ENCODE assay signal across 8 cellular contexts in the genomic region with DNA sequence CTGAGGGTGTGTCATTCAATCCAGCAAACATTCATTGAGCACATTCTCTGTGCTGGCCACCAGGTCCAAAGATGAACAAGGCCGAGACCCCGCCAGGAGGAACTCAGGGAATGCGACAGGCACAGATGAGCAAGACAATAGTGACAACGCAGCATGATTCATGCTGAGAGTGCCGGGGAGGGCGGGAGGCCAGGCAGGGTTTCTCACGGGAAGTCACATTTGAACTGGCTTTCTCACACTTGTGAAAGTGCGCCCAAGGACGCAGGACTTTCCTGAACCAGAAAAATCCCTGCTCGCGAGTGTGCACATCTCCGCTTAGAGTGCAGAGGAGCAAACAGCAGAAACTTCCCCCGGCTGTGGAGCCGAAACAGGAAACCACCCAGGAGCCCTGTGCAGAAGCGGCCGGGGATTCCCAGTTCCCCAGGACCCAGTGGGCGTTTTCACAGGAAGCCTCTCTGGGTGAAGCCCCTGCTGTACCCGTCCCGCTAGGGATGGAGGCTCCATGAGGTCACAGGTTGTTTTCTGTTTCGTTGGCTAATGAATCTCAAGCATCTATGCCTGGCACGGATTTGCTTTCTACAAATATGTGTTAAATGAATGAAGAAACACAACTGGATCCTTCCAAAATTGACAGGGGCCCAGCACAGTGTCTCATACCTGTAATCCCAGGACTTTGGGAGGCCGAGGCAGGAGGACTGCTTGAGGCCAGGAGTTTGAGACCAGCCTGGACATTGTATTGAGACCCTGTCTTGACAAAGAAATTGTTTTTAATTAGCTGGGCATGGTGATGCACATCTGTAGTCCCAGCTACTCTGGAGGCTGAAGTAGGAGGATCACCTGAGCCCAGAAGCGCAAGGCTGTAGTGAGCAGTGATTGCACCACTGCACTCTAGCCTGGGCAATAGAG.
A peak's percentile ranks its signal among the peaks of the same experiment; 100 is the strongest.
DNase-seq lines count a peak whose midpoint lies in the region; ATAC-seq and TF ChIP-seq lines count a peak whose summit lies in the region.

No MANE protein-coding gene starts in this region.

- H3K4me3 ChIP-seq in BJ (ENCODE audit: low read depth, low read length) = peak overlapping the region; percentile 16
- H3K4me3 ChIP-seq in HL-60 (replicated peaks; ENCODE audit: insufficient read depth, low read length) = peak overlapping the region; percentile 11; the same call in 1 of the 2 replicates
- peak overlapping the region; percentile 33 for H3K4me3 ChIP-seq in WI38 (ENCODE audit: low read depth, low read length)
- H3K4me3 ChIP-seq in mammary epithelial cell (replicated peaks in 1 of 3; ENCODE audit: insufficient read depth in 1 of 3, low read depth in 2 of 3, low read length in 3 of 3) = peak overlapping the region in 2 of 3 experiments; percentile 13 to 26

- intact Hi-C loops in mammary epithelial cell (cut with micrococcal nuclease) = no loop called here

- peak overlapping the region; percentile 74 for H3K4me2 ChIP-seq in mammary epithelial cell (ENCODE audit: insufficient read depth, low read depth, low read length)

- POLR2A ChIA-PET in BJ (lab: Charles Lee) = no interaction called here

- H3K9ac ChIP-seq in mammary epithelial cell (ENCODE audit: insufficient read depth, low read length) = no peak overlapping the region

- H3K27ac ChIP-seq in HL-60 (replicated peaks) (no peak overlapping the region), mammary epithelial cell (ENCODE audit: insufficient read depth, low read depth, low read length) (no peak overlapping the region)

- WGBS in mammary epithelial cell (ENCODE audit: low coverage, missing lambda C conversion rate) = 23% methylated on average over 9 of the region's 23 CpGs

- in situ Hi-C loops in mammary epithelial cell (cut with MboI; ENCODE audit: low sequenced_read_pairs in 2 of 2) = loop anchor here (10.0 kb wide), 3 partner anchors 158 to 258 kb away; no protein-coding TSS in a partner anchor

- H3K27me3 ChIP-seq in BJ (ENCODE audit: control insufficient read depth, insufficient read depth, low read length) (no peaks in the 10 kb centered on the region), HL-60 (ENCODE audit: insufficient read depth, poor library complexity, severe bottlenecking) (no peaks in the 10 kb centered on the region), mammary epithelial cell (ENCODE audit: insufficient read depth, low read length) (no peaks in the 10 kb centered on the region)

- H3K4me1 ChIP-seq in mammary epithelial cell (ENCODE audit: insufficient read depth, low read length) = peaks cover 10% of the 10 kb centered on the region

- peak overlapping the region; percentile 85 for H2AFZ ChIP-seq in mammary epithelial cell (ENCODE audit: low read depth, low read length)

- H3K79me2 ChIP-seq in mammary epithelial cell (ENCODE audit: insufficient read depth, low read length) = no peaks in the 10 kb centered on the region

- no TSS peak for BruUV-seq in mammary epithelial cell (replicated peaks; lab: Mats Ljungman, UMichigan)

- peak; percentile 54 for ATAC-seq in GM21360 (IDR thresholded peaks at IDR 0.05; ENCODE audit: unreplicated experiment)
- ATAC-seq in left lobe of liver = peak; percentile 31

- DNase-seq in BJ (ENCODE audit: low read depth) (peak; percentile 39), HL-60 (ENCODE audit: low read depth in 1 of 2, low spot score in 1 of 2) (peak; percentile 55 to 82), mammary epithelial cell (peak; percentile 34), left lobe of liver (ENCODE audit: low spot score) (no peak), DMS79 treated with DMSO at 0.1 percent for 48 hours (lab: John Stamatoyannopoulos, UW) (no peak)
- peak; percentile 84 to 91 for DNase-seq in stimulated activated CD4-positive, alpha-beta T cell treated with anti-CD3 and anti-CD28 coated beads, Interleukin-4, amount 100 ng/mL, for 48 hours (ENCODE audit: low read depth in 2 of 2)

- H3K9me3 ChIP-seq in mammary epithelial cell (replicated peaks; ENCODE audit: insufficient read depth, low read length) = no peaks in the 10 kb centered on the region

- TF ChIP-seq CTCF in BJ (IDR thresholded peaks at IDR 0.05; ENCODE audit: insufficient read depth, low read depth, low read length) (peak; percentile 7; the same call in 1 of the 2 replicates), HL-60 (IDR thresholded peaks at IDR 0.05; ENCODE audit: insufficient read depth, low read length) (no peak), WI38 (IDR thresholded peaks at IDR 0.05; ENCODE audit: low read depth, low read length) (no peak), mammary epithelial cell (conservative IDR thresholded peaks at IDR 0.05 in 1 of 2, IDR thresholded peaks at IDR 0.05 in 1 of 2; ENCODE audit: extremely low read depth in 1 of 2, insufficient read depth in 1 of 2, low read depth in 1 of 2, low read length in 2 of 2) (no peak)

- CTCF ChIA-PET in BJ (lab: Yijun Ruan, JAX) (interaction anchor here (1.0 to 8.7 kb wide), 3 partner anchors 162 to 256 kb away, joined by 3 to 283 read pairs (median 85); no protein-coding TSS in a partner anchor), mammary epithelial cell (lab: Charles Lee; ENCODE audit: low non-redundant PET) (no interaction called here)

- no peaks in the 10 kb centered on the region for H4K20me1 ChIP-seq in mammary epithelial cell (ENCODE audit: insufficient read depth, low read length)

- dilution Hi-C loops in mammary epithelial cell (cut with HindIII; ENCODE audit: low sequenced_read_pairs) = no loop called here

- no peaks in the 10 kb centered on the region for H3K36me3 ChIP-seq in BJ (ENCODE audit: control insufficient read depth, insufficient read depth, low read length)
- H3K36me3 ChIP-seq in mammary epithelial cell (ENCODE audit: insufficient read depth, low read length) = no peaks in the 10 kb centered on the region

Comparison
In these comparisons a context has a peak if more than half of its experiments do, and no peak if none do; other contexts are left out.
1. DNase-seq: peak in BJ (single experiment), HL-60 (2 of 2), mammary epithelial cell (single experiment) and stimulated activated CD4-positive, alpha-beta T cell treated with anti-CD3 and anti-CD28 coated beads, Interleukin-4, amount 100 ng/mL, for 48 hours (2 of 2); none in left lobe of liver (single experiment) and DMS79 treated with DMSO at 0.1 percent for 48 hours (single experiment).
2. Peak in every context shown above with its lines, with median percentiles within 50 percentile points of each other: H3K4me3 ChIP-seq.